8 cellular contexts compared by ENCODE assay signal in the genomic region with DNA sequence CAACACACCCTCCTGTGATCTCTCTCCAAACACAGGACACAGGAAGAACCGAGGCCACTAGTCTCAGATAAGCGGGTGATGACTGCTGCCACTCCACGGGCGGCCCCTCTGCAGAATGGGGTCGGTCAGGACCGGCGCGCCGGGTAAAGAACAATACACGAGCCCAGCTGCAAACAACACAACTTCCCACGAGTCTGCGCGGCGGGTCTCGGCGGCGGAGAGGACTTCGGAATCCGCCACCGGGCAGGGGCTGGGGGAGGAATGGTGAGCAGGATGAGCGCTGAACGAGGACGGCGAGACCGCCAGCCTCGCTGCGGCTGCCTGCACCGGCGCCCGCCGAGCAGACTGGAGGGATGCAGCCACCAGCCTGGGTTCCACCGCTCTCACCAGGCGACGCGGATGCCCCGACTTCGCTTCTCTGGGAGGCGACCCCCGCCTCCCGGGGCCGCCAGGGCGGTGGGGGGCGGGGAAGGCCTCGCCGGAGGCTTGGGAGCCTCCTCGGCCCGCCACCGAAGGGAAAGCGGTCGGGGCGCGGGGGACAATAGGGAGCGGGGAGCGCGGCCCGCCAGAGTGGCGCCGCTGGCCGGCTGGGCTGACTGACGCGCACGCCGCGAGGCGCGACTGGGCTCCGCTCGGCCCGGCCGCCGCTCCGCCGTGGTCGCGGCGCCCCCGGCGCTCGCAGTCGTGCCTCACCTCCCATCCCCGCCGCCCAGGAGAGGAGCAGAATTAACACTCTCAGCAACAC. TPM values are rescaled to one million over a fixed set of nuclear protein-coding genes. Genes with fewer than 3 reads are reported as not detected.
DNase-seq lines count a peak whose midpoint lies in the region; ATAC-seq and TF ChIP-seq lines count a peak whose summit lies in the region.

No MANE protein-coding gene starts in this region.

- H3K9ac ChIP-seq in parathyroid adenoma = peak overlapping the region; percentile 37

- DNase-seq in CD1c-positive myeloid dendritic cell (ENCODE audit: extremely low spot score) (peak; percentile 39), SJCRH30 (peak; percentile 60 to 62), cardiac septum (ENCODE audit: low spot score) (peak; percentile 84), NCI-H128 (lab: John Stamatoyannopoulos, UW; ENCODE audit: unreplicated experiment) (no peak)
- peak; percentile 50 to 61 for DNase-seq in activated naive CD4-positive, alpha-beta T cell treated with anti-CD3 and anti-CD28 coated beads, Interleukin-2, amount 50 U/mL, for 72 hours (ENCODE audit: low spot score in 2 of 2)

- no peak for TF ChIP-seq CTCF in parathyroid adenoma (IDR thresholded peaks at IDR 0.05)

- H3K9me3 ChIP-seq in SJCRH30 (replicated peaks) (no peaks in the 10 kb centered on the region), parathyroid adenoma (ENCODE audit: control insufficient read depth, low read length) (no peaks in the 10 kb centered on the region)

- H3K27ac ChIP-seq in SJCRH30 = peak overlapping the region; percentile 97
- peak overlapping the region; percentile 83 for H3K27ac ChIP-seq in parathyroid adenoma

- ATAC-seq in GM19372 (IDR thresholded peaks at IDR 0.05; ENCODE audit: low read depth, unreplicated experiment) = peak; percentile 29
- ATAC-seq in HG03442 (IDR thresholded peaks at IDR 0.05; ENCODE audit: unreplicated experiment) = peak; percentile 27
- ATAC-seq in activated naive CD4-positive, alpha-beta T cell treated with anti-CD3 and anti-CD28 coated beads, Interleukin-2, amount 50 U/mL, for 72 hours = peak; percentile 29 to 33

- peak overlapping the region; percentile 74 for H3K4me2 ChIP-seq in parathyroid adenoma (ENCODE audit: low read length)

- H3K27me3 ChIP-seq in SJCRH30 (no peaks in the 10 kb centered on the region), parathyroid adenoma (ENCODE audit: control insufficient read depth, insufficient read depth, low read length) (no peaks in the 10 kb centered on the region)

- H2AFZ ChIP-seq in parathyroid adenoma = peak overlapping the region; percentile 78

- H3K4me3 ChIP-seq in SJCRH30 (peak overlapping the region; percentile 81), parathyroid adenoma (ENCODE audit: low read depth, low read length) (peak overlapping the region; percentile 75)

- peaks cover 11 to 17% of the 10 kb centered on the region in 2 donors for H3K36me3 Mint-ChIP-seq in activated naive CD4-positive, alpha-beta T cell treated with anti-CD3 and anti-CD28 coated beads, Interleukin-2, amount 50 U/mL, for 72 hours

- peak overlapping the region; percentile 92 to 97 for H3K27ac Mint-ChIP-seq in activated naive CD4-positive, alpha-beta T cell treated with anti-CD3 and anti-CD28 coated beads, Interleukin-2, amount 50 U/mL, for 72 hours

- intact Hi-C loops in cardiac septum (cut with DNase I) = loop anchor here (1.0 to 10.0 kb wide), 7 partner anchors 22 to 522 kb away; partner anchors contain the start of genes MINDY2 and SLTM

- H3K36me3 ChIP-seq in SJCRH30 (peaks cover 10% of the 10 kb centered on the region), parathyroid adenoma (ENCODE audit: control insufficient read depth, insufficient read depth, low read length) (no peaks in the 10 kb centered on the region)

- H3K9me3 Mint-ChIP-seq in activated naive CD4-positive, alpha-beta T cell treated with anti-CD3 and anti-CD28 coated beads, Interleukin-2, amount 50 U/mL, for 72 hours = no peaks in the 10 kb centered on the region

- peaks cover 18% of the 10 kb centered on the region for H3K79me2 ChIP-seq in parathyroid adenoma

- H3K4me1 ChIP-seq in SJCRH30 (no peaks in the 10 kb centered on the region), parathyroid adenoma (no peaks in the 10 kb centered on the region)

RNA-seq across cellular contexts. Expression of gene ADAM10, which starts 0.5 kb away (rescaled TPM):
- total RNA-seq in SJCRH30 (2014; rRNA removed; shearing (Covaris generic)) = 292 and 334 TPM in 2 replicates
- 10 to 100 TPM; 78.8 to 92.8 TPM for total RNA-seq in activated naive CD4-positive, alpha-beta T cell treated with anti-CD3 and anti-CD28 coated beads, Interleukin-2, amount 50 U/mL, for 72 hours
- total RNA-seq in cardiac septum = 85.9 TPM

RNA-seq across cellular contexts. Expression of gene MINDY2, which starts 22.1 kb away (rescaled TPM):
- total RNA-seq in SJCRH30 (2014; rRNA removed; shearing (Covaris generic)) = 38.3 and 42.3 TPM in 2 replicates
- total RNA-seq in activated naive CD4-positive, alpha-beta T cell treated with anti-CD3 and anti-CD28 coated beads, Interleukin-2, amount 50 U/mL, for 72 hours = 10 to 100 TPM; 10.7 to 14.6 TPM
- total RNA-seq in cardiac septum = 33.4 TPM
